Comparison of ENCODE assay signal across 8 cellular contexts in the genomic region with DNA sequence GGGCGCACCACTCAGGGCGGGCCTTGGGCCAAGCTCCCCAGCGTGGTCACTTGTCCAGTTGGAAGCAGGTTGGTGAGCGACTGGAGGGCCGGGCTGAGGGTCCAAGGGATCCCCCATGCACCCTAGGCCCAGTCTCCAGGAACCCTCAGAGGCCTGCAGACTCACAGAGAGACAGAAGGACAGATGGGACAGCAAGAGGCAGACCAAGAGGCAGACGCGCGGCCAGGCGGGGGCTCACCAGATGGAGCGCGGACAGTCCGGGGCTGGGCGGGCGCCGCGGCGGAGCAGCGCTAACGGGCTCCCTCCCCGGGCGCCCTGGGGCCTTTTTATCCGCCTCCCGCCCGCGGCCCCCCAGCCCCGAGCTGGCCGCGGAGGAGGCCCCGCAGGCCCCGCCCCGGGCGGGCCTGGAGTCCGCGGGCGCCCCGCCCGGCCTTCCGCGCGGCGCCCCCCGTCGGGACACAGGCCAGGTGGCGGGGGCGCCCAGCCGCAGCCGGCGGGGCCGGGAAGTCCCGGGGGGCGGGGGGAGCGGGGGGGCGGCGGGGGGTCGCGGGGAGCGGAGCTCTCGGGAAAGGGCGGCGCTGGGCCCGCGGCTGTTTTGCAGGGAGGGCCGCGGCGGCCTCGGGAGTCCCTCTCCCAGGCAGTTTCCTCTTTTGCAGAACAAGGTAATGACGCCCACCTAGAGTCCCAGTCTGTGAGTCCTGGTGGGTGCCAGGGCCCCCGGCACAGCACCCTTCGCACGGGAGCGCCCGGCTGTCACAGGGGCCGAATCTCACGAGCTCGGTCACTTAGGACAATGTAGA. TPM values are rescaled to one million over a fixed set of nuclear protein-coding genes. Genes with fewer than 3 reads are reported as not detected.
DNase-seq lines count a peak whose midpoint lies in the region; ATAC-seq, FAIRE-seq and TF ChIP-seq lines count a peak whose summit lies in the region.

Gene LOXL4, minus strand, starts transcription at position 301 of the 800 bp plus-strand sequence. CDS start 5,175 bp downstream, outside the sequence.

- H3K27me3 ChIP-seq in DOHH2 (ENCODE audit: control insufficient read depth, low read length) (peaks cover 54% of the 10 kb centered on the region), GM12878 (replicated peaks in 1 of 2; ENCODE audit: control insufficient read depth in 2 of 2, insufficient read depth in 2 of 2, low read length in 1 of 2) (peaks cover 7 to 13% of the 10 kb centered on the region in 2 experiments), small intestine (ENCODE audit: control insufficient read depth in 2 of 2, insufficient read depth in 2 of 2, low read length in 2 of 2) (peaks cover 0 to 2% of the 10 kb centered on the region in 2 donors)

- H3K9me3 Mint-ChIP-seq in stimulated activated memory B cell treated with anti-CD40 and anti-IgM and Interleukin-4, amounts not matched to agents 10 μg/mL and 1 μg/mL and 100 μg/mL, for 72 hours: no peaks in the 10 kb centered on the region

- TF ChIP-seq EP300 in GM12878 (IDR thresholded peaks at IDR 0.05; ENCODE audit: borderline replicate concordance in 1 of 2, control insufficient read depth in 1 of 2, low read depth in 2 of 2, low read length in 2 of 2): no peak

- H3F3A ChIP-seq in DOHH2 (ENCODE audit: control insufficient read depth, insufficient read depth): no peaks in the 10 kb centered on the region

- H3K36me3 Mint-ChIP-seq in stimulated activated memory B cell treated with anti-CD40 and anti-IgM and Interleukin-4, amounts not matched to agents 10 μg/mL and 1 μg/mL and 100 μg/mL, for 72 hours: no peaks in the 10 kb centered on the region

- RAD21 ChIA-PET in GM12878 (lab: Charles Lee; ENCODE audit: unreplicated experiment): no interaction called here

- no peaks in the 10 kb centered on the region for H3K9me3 ChIP-seq in DOHH2 (ENCODE audit: control insufficient read depth, insufficient read depth, low read length)
- no peaks in the 10 kb centered on the region for H3K9me3 ChIP-seq in GM12878 (replicated peaks; ENCODE audit: control insufficient read depth, insufficient read depth, low read length)
- no peaks in the 10 kb centered on the region for H3K9me3 ChIP-seq in small intestine (ENCODE audit: control insufficient read depth, low read depth)

- H3K36me3 ChIP-seq in DOHH2 (ENCODE audit: control insufficient read depth, low read length): no peaks in the 10 kb centered on the region
- H3K36me3 ChIP-seq in GM12878 (ENCODE audit: control insufficient read depth in 2 of 2, insufficient read depth in 2 of 2, low read length in 1 of 2): no peaks in the 10 kb centered on the region
- no peaks in the 10 kb centered on the region for H3K36me3 ChIP-seq in small intestine (ENCODE audit: control insufficient read depth in 2 of 2, insufficient read depth in 2 of 2, low read length in 2 of 2)

- no peak for TF ChIP-seq POLR2A in GM12878 (IDR thresholded peaks at IDR 0.05; ENCODE audit: low read depth, low read length)

- peaks cover 29% of the 10 kb centered on the region for H3K27me3 Mint-ChIP-seq in stimulated activated memory B cell treated with anti-CD40 and anti-IgM and Interleukin-4, amounts not matched to agents 10 μg/mL and 1 μg/mL and 100 μg/mL, for 72 hours

- H3K4me3 ChIP-seq in DOHH2 (ENCODE audit: low read length): peak within 1 kb of the TSS; percentile 42
- H3K4me3 ChIP-seq in Jurkat, Clone E6-1 (ENCODE audit: low read length): peak within 1 kb of the TSS; percentile 36
- H3K4me3 ChIP-seq in GM12878: no peak within 1 kb of the TSS
- H3K4me3 ChIP-seq in small intestine (ENCODE audit: low read depth in 1 of 2, low read length in 2 of 2): peak within 1 kb of the TSS in 1 of 2 donors; percentile 32

- SMC1A ChIA-PET in GM12878 (lab: Charles Lee; ENCODE audit: uncharacterized antibody, unreplicated experiment): no interaction called here

- peak within 1 kb of the TSS; percentile 71 for H3K4me3 Mint-ChIP-seq in stimulated activated memory B cell treated with anti-CD40 and anti-IgM and Interleukin-4, amounts not matched to agents 10 μg/mL and 1 μg/mL and 100 μg/mL, for 72 hours

- H3K4me1 Mint-ChIP-seq in stimulated activated memory B cell treated with anti-CD40 and anti-IgM and Interleukin-4, amounts not matched to agents 10 μg/mL and 1 μg/mL and 100 μg/mL, for 72 hours: no peaks in the 10 kb centered on the region

- TF ChIP-seq RAD21 in GM12878 (IDR thresholded peaks at IDR 0.05; ENCODE audit: insufficient read depth, low read depth, low read length): no peak

- no peak within 1 kb of the TSS for H2AFZ ChIP-seq in GM12878 (ENCODE audit: control insufficient read depth, low read depth, low read length)

- CTCF ChIA-PET in GM12878 (lab: Yijun Ruan, JAX): no interaction called here

- intact Hi-C loops in GM12878 (cut with micrococcal nuclease; ENCODE audit: unreplicated experiment): no loop called here

- H4K20me1 ChIP-seq in DOHH2 (ENCODE audit: control insufficient read depth, insufficient read depth, low read depth, low read length) (0 out of 2 replicates have a peak, but pooled peaks cover 4% of the 10 kb centered on the region), GM12878 (ENCODE audit: control insufficient read depth, insufficient read depth) (peaks cover 3% of the 10 kb centered on the region; the same call in 1 of the 2 replicates)

- in situ Hi-C loops in GM12878 (cut with MboI): no loop called here

- TF ChIP-seq CTCF in DOHH2 (IDR thresholded peaks at IDR 0.05; ENCODE audit: low read depth, low read length, poor library complexity, severe bottlenecking): no peak
- no peak for TF ChIP-seq CTCF in GM12878 (IDR thresholded peaks at IDR 0.05 in 2 of 3, conservative IDR thresholded peaks at IDR 0.05 in 1 of 3; ENCODE audit: control insufficient read depth in 2 of 3, extremely low read depth in 1 of 3, insufficient read depth in 1 of 3, low read depth in 3 of 3, low read length in 3 of 3)

- no peak for FAIRE-seq in GM12878 (lab: Jason Lieb, UNC)
- no peak for FAIRE-seq in small intestine (lab: Jason Lieb, UNC)

- no peaks in the 10 kb centered on the region for H3K9me2 ChIP-seq in DOHH2 (replicated peaks; ENCODE audit: control insufficient read depth, low read length)

- no peak within 1 kb of the TSS for H3K27ac Mint-ChIP-seq in stimulated activated memory B cell treated with anti-CD40 and anti-IgM and Interleukin-4, amounts not matched to agents 10 μg/mL and 1 μg/mL and 100 μg/mL, for 72 hours

- H3K79me2 ChIP-seq in DOHH2 (ENCODE audit: control insufficient read depth, low read length): no peaks in the 10 kb centered on the region
- no peaks in the 10 kb centered on the region for H3K79me2 ChIP-seq in GM12878 (ENCODE audit: control insufficient read depth, insufficient read depth, low read length)

- no peak within 1 kb of the TSS for H3K9ac ChIP-seq in GM12878 (ENCODE audit: control insufficient read depth, insufficient read depth, low read length)

- no peak within 1 kb of the TSS for H3K27ac ChIP-seq in DOHH2 (ENCODE audit: low read depth, low read length)
- H3K27ac ChIP-seq in GM12878 (ENCODE audit: control insufficient read depth, insufficient read depth): no peak within 1 kb of the TSS
- peak within 1 kb of the TSS in 1 of 2 donors; percentile 7 for H3K27ac ChIP-seq in small intestine (ENCODE audit: low read depth in 1 of 2, low read length in 1 of 2)

- peak; percentile 50 for ATAC-seq in GM12878
- ATAC-seq in stimulated activated memory B cell treated with anti-CD40 and anti-IgM and Interleukin-4, amounts not matched to agents 10 μg/mL and 1 μg/mL and 100 μg/mL, for 72 hours: peak; percentile 61

- POLR2A ChIA-PET in GM12878 (lab: Charles Lee): no interaction called here

- H3K4me1 ChIP-seq in DOHH2 (ENCODE audit: control insufficient read depth, low read length): peaks cover 8% of the 10 kb centered on the region
- H3K4me1 ChIP-seq in GM12878 (ENCODE audit: control insufficient read depth, insufficient read depth, low read length): no peaks in the 10 kb centered on the region
- H3K4me1 ChIP-seq in small intestine (ENCODE audit: control insufficient read depth in 2 of 2, insufficient read depth in 1 of 2, low read depth in 1 of 2, low read length in 1 of 2): no peaks in the 10 kb centered on the region

- H3K4me2 ChIP-seq in DOHH2 (ENCODE audit: low read length) (peak within 1 kb of the TSS; percentile 60), GM12878 (ENCODE audit: control insufficient read depth, insufficient read depth) (0 out of 2 replicates have a peak within 1 kb of the TSS, but pooled peaks have one; percentile 9)

- 5% methylated on average over 33 of the region's 75 CpGs for WGBS in GM12878 (ENCODE audit: insufficient coverage, insufficient replicate concordance, low lambda C conversion rate, missing lambda C conversion rate)
- 3 to 13% (median 4%) methylated on average over 28 to 75 of the region's 75 CpGs for WGBS in small intestine, 3 donors

- no peak for DNase-seq in Jurkat, Clone E6-1 (ENCODE audit: low read depth, low spot score)
- DNase-seq in GM12878 (ENCODE audit: low read depth, low spot score) (no peak), iPS-NIHi11 (ENCODE audit: low spot score) (peak; percentile 82), kidney glomerular epithelial cell (lab: John Stamatoyannopoulos, UW) (no peak), small intestine (no peak), NCI-H526 treated with DMSO at 0.1 percent for 48 hours (lab: John Stamatoyannopoulos, UW) (no peak)

- BruUV-seq in GM12878 (replicated peaks; lab: Mats Ljungman, UMichigan): no TSS peak

RNA-seq across cellular contexts. Expression of gene LOXL4, which starts in this region (rescaled TPM):
- not detected for polyA plus RNA-seq in Jurkat, Clone E6-1 (2012; ENCODE audit: insufficient read depth, insufficient read length)
- total RNA-seq in GM12878 (2013; cell fraction: nucleolus; rRNA removed): not detected in 2 replicates
- 0.05 TPM in 1 of 2 replicates, not detected in the other for total RNA-seq in GM12878 (2014; rRNA removed)
- total RNA-seq in GM12878 (2014; rRNA removed; fragmentation: Illumina TruSeq; extraction: Trizol): 0.04 and 0.05 TPM in 2 replicates
- total RNA-seq in GM12878 (2021): not detected in 2 replicates
- polyA plus RNA-seq in GM12878 (2011; ENCODE audit: low read depth): 0.08 TPM
- not detected in 2 replicates for polyA plus RNA-seq in GM12878 (2011; rRNA removed)
- polyA plus RNA-seq in GM12878 (2011; cell fraction: cytosol; rRNA removed): not detected in 2 replicates
- polyA plus RNA-seq in GM12878 (2011; cell fraction: nucleus; rRNA removed): 0.03 TPM in 1 of 2 replicates, not detected in the other
- 0.09 and 0.20 TPM in 2 replicates for polyA plus RNA-seq in GM12878 (2012)
- 0.08 and 0.10 TPM in 2 replicates for polyA plus RNA-seq in GM12878 (2014; fragmentation: Illumina TruSeq; extraction: Trizol)
- polyA plus RNA-seq in GM12878 (2014; fragmentation: Nextera tagmentation; extraction: Ambion mirVana): under 1 TPM; 0.02 to 0.08 TPM
- polyA plus RNA-seq in GM12878 (2014; rRNA removed): 0.03 and 0.05 TPM in 2 replicates
- under 1 TPM; 0.09 to 0.12 TPM for polyA plus RNA-seq in GM12878 (2016; fragmentation: Nextera tagmentation; extraction: Ambion mirVana)
- polyA minus RNA-seq in GM12878 (2011; rRNA and poly(A)+ RNA removed): not detected in 2 replicates
- polyA minus RNA-seq in GM12878 (2011; cell fraction: cytosol; rRNA and poly(A)+ RNA removed): not detected in 2 replicates
- not detected in 2 replicates for polyA minus RNA-seq in GM12878 (2011; cell fraction: nucleus; rRNA and poly(A)+ RNA removed)
- under 1 TPM in 2 of 3 donors, not detected in 1; 0.27 to 0.72 TPM for polyA plus RNA-seq in small intestine

Comparison
In these comparisons a context has a peak if more than half of its experiments do, and no peak if none do; other contexts are left out.
1. Peak in ATAC-seq and H3K4me2 ChIP-seq in GM12878; RNA of the gene not detected or under 1 TPM.